8 cellular contexts compared by ENCODE assay signal in the genomic region with DNA sequence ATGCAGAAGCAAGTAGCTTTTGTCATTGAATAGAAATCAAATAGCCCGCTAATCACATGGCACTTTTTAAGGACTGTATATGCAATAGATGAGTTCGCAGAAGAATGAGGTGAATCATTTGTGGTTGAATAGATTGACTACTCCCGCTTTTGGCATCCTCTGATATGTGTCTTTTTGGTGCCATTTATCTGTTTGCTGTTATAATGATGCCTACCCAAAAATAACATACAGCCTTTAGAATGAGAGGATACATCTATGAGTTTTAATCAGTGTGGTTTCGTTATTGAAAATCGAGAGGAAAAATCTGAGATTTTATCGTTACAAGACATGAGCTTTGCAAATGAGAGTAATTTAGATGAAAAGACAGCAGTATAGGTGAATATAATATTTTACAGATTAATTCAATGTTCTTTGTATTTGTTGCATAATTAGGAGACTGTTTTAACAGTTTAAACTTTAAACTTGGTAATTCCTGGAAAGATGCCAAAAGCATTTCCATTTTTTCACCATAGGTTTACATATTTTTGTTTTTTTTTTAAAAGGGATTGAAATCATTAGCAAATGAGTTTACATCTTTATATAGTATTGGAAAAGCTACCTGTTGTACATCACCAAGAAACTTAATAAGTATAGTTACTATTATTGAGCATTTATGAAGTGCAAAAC. TPM values are rescaled to one million over a fixed set of nuclear protein-coding genes. Genes with fewer than 3 reads are reported as not detected.
DNase-seq lines count a peak whose midpoint lies in the region; ATAC-seq and TF ChIP-seq lines count a peak whose summit lies in the region.

No MANE protein-coding gene starts in this region.

- no peak overlapping the region for H3K27ac Mint-ChIP-seq in WTC11

- H3K27me3 Mint-ChIP-seq in WTC11 (ENCODE audit: low read depth) = peaks cover 34% of the 10 kb centered on the region

- no peak for TF ChIP-seq POLR2A in spleen (IDR thresholded peaks at IDR 0.05)

- H3K4me3 ChIP-seq in HFF-Myc (replicated peaks; ENCODE audit: low read depth, low read length) (peak overlapping the region; percentile 94), right cardiac atrium (ENCODE audit: low read length) (peak overlapping the region; percentile 69), spleen (peak overlapping the region; percentile 53 to 90 (median 76))

- no peaks in the 10 kb centered on the region for H3K36me3 ChIP-seq in spleen

- H3K4me3 Mint-ChIP-seq in WTC11 = peak overlapping the region; percentile 90

- H3K27me3 ChIP-seq in right cardiac atrium (ENCODE audit: control insufficient read depth, insufficient read depth) (no peaks in the 10 kb centered on the region), spleen (replicated peaks in 1 of 7) (peaks cover 0 to 63% (median 22%) of the 10 kb centered on the region in 7 donors)

- no peak overlapping the region for H3K27ac ChIP-seq in right cardiac atrium (ENCODE audit: low read length)
- H3K27ac ChIP-seq in spleen = peak overlapping the region in 7 of 8 donors; percentile 39 to 96 (median 94)

- H3K4me1 ChIP-seq in right cardiac atrium (ENCODE audit: control insufficient read depth, insufficient read depth, low read length) = peaks cover 3% of the 10 kb centered on the region
- H3K4me1 ChIP-seq in spleen = peaks cover 11 to 68% (median 29%) of the 10 kb centered on the region in 6 donors

- intact Hi-C loops in right cardiac atrium (cut with DNase I) (loop anchor here in 2 of 4 donors (10.0 kb wide), 2 partner anchors 101 to 249 kb away; a partner anchor contains a TSS), spleen (cut with DNase I; ENCODE audit: low total_unique reads) (loop anchor here (10.0 kb wide), 1 partner anchor 259 kb away; no protein-coding TSS in a partner anchor)

- ATAC-seq in WTC11 (no peak), right cardiac atrium (no peak), GM21786 (IDR thresholded peaks at IDR 0.05; ENCODE audit: unreplicated experiment) (no peak)

- WGBS in right cardiac atrium = 9% methylated on average over 6 of the region's 6 CpGs
- 3 to 11% (median 5%) methylated on average over 6 of the region's 6 CpGs for WGBS in spleen, 5 donors

- DNase-seq in AG20443 (ENCODE audit: low spot score) (peak; percentile 16), HFF-Myc (ENCODE audit: extremely low read depth, low read depth) (no peak), WTC11 (ENCODE audit: low spot score) (no peak), right cardiac atrium (no peak), spleen (no peak), NCI-H2081 (lab: John Stamatoyannopoulos, UW) (no peak)
- no peak for DNase-seq in stimulated activated CD8-positive, alpha-beta memory T cell treated with anti-CD3 and anti-CD28 coated beads, Interleukin-4, amount 100 ng/mL, for 48 hours

- CTCF ChIA-PET in WTC11 (lab: Charles Lee) = interaction anchor here (0.7 to 2.4 kb wide), 7 partner anchors 10 to 429 kb away, joined by 3 to 26 read pairs (median 5); a partner anchor contains a TSS

- H3K4me1 Mint-ChIP-seq in WTC11 = peaks cover 31% of the 10 kb centered on the region

- H3K9me3 ChIP-seq in right cardiac atrium (ENCODE audit: control insufficient read depth, low read length) (no peaks in the 10 kb centered on the region), spleen (no peaks in the 10 kb centered on the region)

- TF ChIP-seq CTCF in HFF-Myc (IDR thresholded peaks at IDR 0.05; ENCODE audit: low read depth, low read length, missing control alignments) (no peak), WTC11 (IDR thresholded peaks at IDR 0.05) (no peak), spleen (IDR thresholded peaks at IDR 0.05 in 8 of 11, conservative IDR thresholded peaks at IDR 0.05 in 3 of 11) (no peak)

- POLR2A ChIA-PET in WTC11 (lab: Charles Lee) = interaction anchor here (0.7 to 2.4 kb wide), 5 partner anchors 11 to 261 kb away, joined by 3 to 14 read pairs (median 6); no protein-coding TSS in a partner anchor

- peaks cover 2% of the 10 kb centered on the region; the same call in 1 of the 2 replicates for H3K9me3 Mint-ChIP-seq in WTC11

- peaks cover 4% of the 10 kb centered on the region; the same call in 1 of the 2 replicates for H3K36me3 Mint-ChIP-seq in WTC11

TF ChIP-seq in WTC11, 78 proteins besides CTCF, POLR2A, EP300 and RAD21:
- TF ChIP-seq NR2C2 (CRISPR knock-in tag; IDR thresholded peaks at IDR 0.05) (no peak), NR3C1 (CRISPR knock-in tag; conservative IDR thresholded peaks at IDR 0.05; ENCODE audit: low read depth) (no peak), CREB1 (CRISPR knock-in tag; IDR thresholded peaks at IDR 0.05) (no peak), TEAD1 (CRISPR knock-in tag; IDR thresholded peaks at IDR 0.05) (no peak), FOXJ3 (CRISPR knock-in tag; IDR thresholded peaks at IDR 0.05; ENCODE audit: borderline replicate concordance) (no peak), TP53 (CRISPR knock-in tag; IDR thresholded peaks at IDR 0.05) (no peak), OVOL2 (CRISPR knock-in tag; IDR thresholded peaks at IDR 0.05; ENCODE audit: borderline replicate concordance) (no peak), ZNF263 (CRISPR knock-in tag; IDR thresholded peaks at IDR 0.05; ENCODE audit: low read depth) (no peak)
- TF ChIP-seq, protein P1, sequence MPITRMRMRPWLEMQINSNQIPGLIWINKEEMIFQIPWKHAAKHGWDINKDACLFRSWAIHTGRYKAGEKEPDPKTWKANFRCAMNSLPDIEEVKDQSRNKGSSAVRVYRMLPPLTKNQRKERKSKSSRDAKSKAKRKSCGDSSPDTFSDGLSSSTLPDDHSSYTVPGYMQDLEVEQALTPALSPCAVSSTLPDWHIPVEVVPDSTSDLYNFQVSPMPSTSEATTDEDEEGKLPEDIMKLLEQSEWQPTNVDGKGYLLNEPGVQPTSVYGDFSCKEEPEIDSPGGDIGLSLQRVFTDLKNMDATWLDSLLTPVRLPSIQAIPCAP (CRISPR knock-in tag; IDR thresholded peaks at IDR 0.05) = no peak
- TF ChIP-seq, protein P2, sequence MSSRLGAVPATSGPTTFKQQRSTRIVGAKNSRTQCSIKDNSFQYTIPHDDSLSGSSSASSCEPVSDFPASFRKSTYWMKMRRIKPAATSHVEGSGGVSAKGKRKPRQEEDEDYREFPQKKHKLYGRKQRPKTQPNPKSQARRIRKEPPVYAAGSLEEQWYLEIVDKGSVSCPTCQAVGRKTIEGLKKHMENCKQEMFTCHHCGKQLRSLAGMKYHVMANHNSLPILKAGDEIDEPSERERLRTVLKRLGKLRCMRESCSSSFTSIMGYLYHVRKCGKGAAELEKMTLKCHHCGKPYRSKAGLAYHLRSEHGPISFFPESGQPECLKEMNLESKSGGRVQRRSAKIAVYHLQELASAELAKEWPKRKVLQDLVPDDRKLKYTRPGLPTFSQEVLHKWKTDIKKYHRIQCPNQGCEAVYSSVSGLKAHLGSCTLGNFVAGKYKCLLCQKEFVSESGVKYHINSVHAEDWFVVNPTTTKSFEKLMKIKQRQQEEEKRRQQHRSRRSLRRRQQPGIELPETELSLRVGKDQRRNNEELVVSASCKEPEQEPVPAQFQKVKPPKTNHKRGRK (CRISPR knock-in tag; IDR thresholded peaks at IDR 0.05; ENCODE audit: borderline replicate concordance) = no peak

RNA-seq across cellular contexts. Expression of a gene that starts 1.8 kb away (rescaled TPM):
- total RNA-seq in WTC11 (2021) = 9.4 to 9.6 TPM (median 9.5 TPM) in 3 replicates
- total RNA-seq in right cardiac atrium = 10 to 100 TPM in 1 of 4 donors, 1 to 10 TPM in 3; 8.3 to 18.6 (median 9.4) TPM
- 4.9 TPM for polyA plus RNA-seq in right cardiac atrium
- total RNA-seq in spleen = 10 to 100 TPM; 19.8 to 78.7 (median 40.0) TPM
- polyA plus RNA-seq in spleen = 1 to 10 TPM; 1.7 to 4.0 (median 2.5) TPM
